Comparison of ENCODE assay signal across 10 cellular contexts in genomic region chr10:124532106-124532641, GRCh38.
DNase-seq lines count a peak whose midpoint lies in the region; ATAC-seq, FAIRE-seq and TF ChIP-seq lines count a peak whose summit lies in the region.
"Had no signal": no experiment of that assay in that cellular context is flagged by ENCODE, and none has a peak within 500 bp of the region (broad histone marks: within the 10 kb centered on the region; RNA-seq: fewer than 3 reads in every experiment).

No MANE protein-coding gene starts in this region.

- no peaks in the 10 kb centered on the region for H3K9me3 Mint-ChIP-seq in stimulated activated naive CD8-positive, alpha-beta T cell treated with anti-CD3 and anti-CD28 coated beads, Interleukin-15, amount 100 ng/mL, for 72 hours
- H3K9me3 Mint-ChIP-seq: activated naive CD4-positive, alpha-beta T cell treated with anti-CD3 and anti-CD28 coated beads, Interleukin-2, amount 50 U/mL, for 72 hours had no signal

- H3K27me3 ChIP-seq in HepG2 (ENCODE audit: control insufficient read depth in 1 of 2, insufficient read depth in 2 of 2, low read length in 2 of 2), result no peaks in the 10 kb centered on the region
- H3K27me3 ChIP-seq in right lobe of liver, result no peaks in the 10 kb centered on the region
- H3K27me3 ChIP-seq in OCI-LY1 (ENCODE audit: insufficient read depth, low read length), result no peaks in the 10 kb centered on the region
- no peaks in the 10 kb centered on the region for H3K27me3 ChIP-seq in upper lobe of right lung
- no peaks in the 10 kb centered on the region for H3K27me3 ChIP-seq in vagina

- peak; percentile 39 for DNase-seq in HepG2 (ENCODE audit: low spot score)
- no peak for DNase-seq in right lobe of liver
- DNase-seq in fibroblast of pulmonary artery (ENCODE audit: low read depth), result peak; percentile 8
- DNase-seq in upper lobe of right lung, result no peak
- DNase-seq in AML-193 (lab: John Stamatoyannopoulos, UW), result no peak
- DNase-seq in vagina (ENCODE audit: extremely low spot score in 2 of 2), result no peak
- no peak for DNase-seq in stimulated activated naive CD8-positive, alpha-beta T cell treated with anti-CD3 and anti-CD28 coated beads, Interleukin-15, amount 100 ng/mL, for 72 hours
- DNase-seq: stimulated activated naive CD8-positive, alpha-beta T cell treated with anti-CD3 and anti-CD28 coated beads, Interleukin-15, Interleukin-2, amounts not matched to agents 100 U/mL and 50 U/mL, for 24 hours had no signal

- TF ChIP-seq RAD21 in HepG2 (CRISPR knock-in tag; IDR thresholded peaks at IDR 0.05), result no peak

- no peaks in the 10 kb centered on the region for H3K9me2 ChIP-seq in OCI-LY1 (ENCODE audit: low read depth, low read length)

- H3K4me2 ChIP-seq in HepG2 (ENCODE audit: low read depth, low read length) (no peak overlapping the region), OCI-LY1 (ENCODE audit: low read length) (no peak overlapping the region)

- ATAC-seq in HepG2 (peak; percentile 45), right lobe of liver (no peak), upper lobe of right lung (no peak)
- no peak for ATAC-seq in stimulated activated naive CD8-positive, alpha-beta T cell treated with anti-CD3 and anti-CD28 coated beads, Interleukin-15, amount 100 ng/mL, for 72 hours
- ATAC-seq: activated naive CD4-positive, alpha-beta T cell treated with anti-CD3 and anti-CD28 coated beads, Interleukin-2, amount 50 U/mL, for 72 hours; stimulated activated naive CD8-positive, alpha-beta T cell treated with anti-CD3 and anti-CD28 coated beads, Interleukin-15, Interleukin-2, amounts not matched to agents 100 U/mL and 50 U/mL, for 24 hours had no signal

- peak; percentile 49 for TF ChIP-seq CTCF in HepG2 (CRISPR knock-in tag; IDR thresholded peaks at IDR 0.05)
- no peak for TF ChIP-seq CTCF in right lobe of liver (IDR thresholded peaks at IDR 0.05)
- peak; percentile 60; the same call in 1 of the 2 replicates for TF ChIP-seq CTCF in OCI-LY1 (IDR thresholded peaks at IDR 0.05; ENCODE audit: low read length)
- TF ChIP-seq CTCF in fibroblast of pulmonary artery (IDR thresholded peaks at IDR 0.05; ENCODE audit: low read length, missing control alignments), result peak; percentile 47
- peak; percentile 10 for TF ChIP-seq CTCF in upper lobe of right lung (IDR thresholded peaks at IDR 0.05)
- TF ChIP-seq CTCF in vagina (IDR thresholded peaks at IDR 0.05), result no peak

- POLR2A ChIA-PET in HepG2 (lab: Yijun Ruan, JAX), result no interaction called here

- intact Hi-C loops in HepG2 (cut with micrococcal nuclease; ENCODE audit: unreplicated experiment) (no loop called here), right lobe of liver (cut with DNase I) (loop anchor here (5.0 to 10.0 kb wide), 3 partner anchors 93 to 293 kb away; partner anchors contain the start of gene FAM53B (in 1 of the 2)), upper lobe of right lung (cut with DNase I) (no loop called here), vagina (cut with DNase I) (loop anchor here (10.0 kb wide), 1 partner anchor 293 kb away; no protein-coding TSS in a partner anchor)

- H3K36me3 ChIP-seq in HepG2 (replicated peaks in 1 of 2; ENCODE audit: control insufficient read depth in 1 of 2, insufficient read depth in 2 of 2, low read length in 2 of 2) (no peaks in the 10 kb centered on the region), right lobe of liver (no peaks in the 10 kb centered on the region), OCI-LY1 (ENCODE audit: insufficient read depth, low read length) (no peaks in the 10 kb centered on the region), upper lobe of right lung (no peaks in the 10 kb centered on the region), vagina (no peaks in the 10 kb centered on the region)

- no peaks in the 10 kb centered on the region for H3F3A ChIP-seq in OCI-LY1 (ENCODE audit: insufficient read depth, low read length)

- no peak overlapping the region for H3K4me3 ChIP-seq in HepG2 (replicated peaks in 1 of 3; ENCODE audit: insufficient read depth in 1 of 3, low read depth in 2 of 3, low read length in 3 of 3)
- H3K4me3 ChIP-seq in right lobe of liver, result no peak overlapping the region
- no peak overlapping the region for H3K4me3 ChIP-seq in OCI-LY1 (ENCODE audit: low read depth, low read length, poor library complexity, severe bottlenecking)
- no peak overlapping the region for H3K4me3 ChIP-seq in fibroblast of pulmonary artery (replicated peaks; ENCODE audit: low read depth, low read length)
- no peak overlapping the region for H3K4me3 ChIP-seq in upper lobe of right lung
- H3K4me3 ChIP-seq in vagina, result no peak overlapping the region

- peaks cover 24% of the 10 kb centered on the region for H3K4me1 Mint-ChIP-seq in stimulated activated naive CD8-positive, alpha-beta T cell treated with anti-CD3 and anti-CD28 coated beads, Interleukin-15, amount 100 ng/mL, for 72 hours

- no peak for TF ChIP-seq EP300 in HepG2 (IDR thresholded peaks at IDR 0.05; ENCODE audit: low read depth in 2 of 2, low read length in 2 of 2)
- no peak for TF ChIP-seq EP300 in HepG2 (CRISPR knock-in tag; IDR thresholded peaks at IDR 0.05; ENCODE audit: borderline replicate concordance)

- peaks cover 32% of the 10 kb centered on the region for H3K4me1 ChIP-seq in HepG2 (ENCODE audit: insufficient read depth, low read length)
- H3K4me1 ChIP-seq in right lobe of liver, result no peaks in the 10 kb centered on the region
- peaks cover 46% of the 10 kb centered on the region for H3K4me1 ChIP-seq in OCI-LY1 (ENCODE audit: insufficient read depth, low read length, severe bottlenecking)
- H3K4me1 ChIP-seq in upper lobe of right lung, result peaks cover 5% of the 10 kb centered on the region
- peaks cover 10% of the 10 kb centered on the region for H3K4me1 ChIP-seq in vagina

- no peak overlapping the region for H3K27ac ChIP-seq in HepG2 (ENCODE audit: extremely low read length, insufficient read depth, low read length)
- H3K27ac ChIP-seq in right lobe of liver, result no peak overlapping the region
- no peak overlapping the region for H3K27ac ChIP-seq in OCI-LY1 (ENCODE audit: low read depth, low read length, poor library complexity, severe bottlenecking)
- no peak overlapping the region for H3K27ac ChIP-seq in upper lobe of right lung
- H3K27ac ChIP-seq in vagina, result no peak overlapping the region

- H3K4me3 Mint-ChIP-seq in stimulated activated naive CD8-positive, alpha-beta T cell treated with anti-CD3 and anti-CD28 coated beads, Interleukin-15, amount 100 ng/mL, for 72 hours, result no peak overlapping the region

- in situ Hi-C loops in HepG2 (cut with HindIII; ENCODE audit: extremely low pct_ligation_motif_present, low pct_unique_long_range_greater_than_20kb), result no loop called here

- H3K9ac ChIP-seq in HepG2 (ENCODE audit: insufficient read depth, low read depth, low read length) (no peak overlapping the region), OCI-LY1 (ENCODE audit: low read length) (no peak overlapping the region)

- peak; percentile 56 for FAIRE-seq in HepG2 (lab: Jason Lieb, UNC)

- H3K79me2 ChIP-seq in HepG2 (ENCODE audit: insufficient read depth, low read length) (no peaks in the 10 kb centered on the region), OCI-LY1 (ENCODE audit: insufficient read depth, low read length) (no peaks in the 10 kb centered on the region)

- no TSS peak for BruUV-seq in HepG2 (replicated peaks; lab: Mats Ljungman, UMichigan)

- H4K20me1 ChIP-seq in HepG2 (ENCODE audit: insufficient read depth, low read length), result no peaks in the 10 kb centered on the region
- H4K20me1 ChIP-seq in OCI-LY1 (ENCODE audit: insufficient read depth, low read length), result no peaks in the 10 kb centered on the region

- CTCF ChIA-PET in HepG2 (lab: Yijun Ruan, JAX; ENCODE audit: low intra/inter-chr PET ratio, low total read pairs), result interaction anchor here (0.8 to 3.4 kb wide), 2 partner anchors 34 to 213 kb away, joined by 3 to 19 read pairs; no protein-coding TSS in a partner anchor

- no peak overlapping the region for H3K27ac Mint-ChIP-seq in stimulated activated naive CD8-positive, alpha-beta T cell treated with anti-CD3 and anti-CD28 coated beads, Interleukin-15, amount 100 ng/mL, for 72 hours

- H2AFZ ChIP-seq in HepG2 (ENCODE audit: low read length) (no peak overlapping the region), OCI-LY1 (ENCODE audit: low read length) (no peak overlapping the region)

- TF ChIP-seq POLR2A in HepG2 (IDR thresholded peaks at IDR 0.05; ENCODE audit: insufficient read depth in 1 of 2, low read depth in 2 of 2, low read length in 2 of 2) (no peak), right lobe of liver (IDR thresholded peaks at IDR 0.05) (no peak), vagina (IDR thresholded peaks at IDR 0.05) (no peak)

- H3K27me3 Mint-ChIP-seq in stimulated activated naive CD8-positive, alpha-beta T cell treated with anti-CD3 and anti-CD28 coated beads, Interleukin-15, amount 100 ng/mL, for 72 hours, result peaks cover 8% of the 10 kb centered on the region

- H3K9me3 ChIP-seq in HepG2 (ENCODE audit: low read length) (no peaks in the 10 kb centered on the region), right lobe of liver (no peaks in the 10 kb centered on the region), OCI-LY1 (ENCODE audit: low read length) (no peaks in the 10 kb centered on the region), upper lobe of right lung (no peaks in the 10 kb centered on the region), vagina (no peaks in the 10 kb centered on the region)

- WGBS in HepG2 (ENCODE audit: low lambda C conversion rate), result 43% methylated on average over 11 of the region's 11 CpGs
- WGBS in right lobe of liver (ENCODE audit: insufficient coverage, low coverage, low lambda C conversion rate, missing lambda C conversion rate), result 82% methylated on average over 9 of the region's 11 CpGs

TF ChIP-seq in HepG2, 621 proteins besides CTCF, POLR2A, EP300 and RAD21 (continues in another document):
- TF ChIP-seq ZNF430 (CRISPR knock-in tag; IDR thresholded peaks at IDR 0.05), result no peak
- TF ChIP-seq ZNF782 (CRISPR knock-in tag; IDR thresholded peaks at IDR 0.05; ENCODE audit: borderline replicate concordance), result no peak
- TF ChIP-seq TEAD3 (CRISPR knock-in tag; optimal IDR thresholded peaks at IDR 0.05; ENCODE audit: borderline replicate concordance), result peak; percentile 56
- no peak for TF ChIP-seq IRF9 (CRISPR knock-in tag; IDR thresholded peaks at IDR 0.05; ENCODE audit: borderline replicate concordance)
- TF ChIP-seq FOXA1 (IDR thresholded peaks at IDR 0.05), result no peak
- TF ChIP-seq FOXA1 (CRISPR knock-in tag; IDR thresholded peaks at IDR 0.05), result 0 out of 2 replicates have a peak, but pooled peaks have one; percentile 7
- TF ChIP-seq ZNF674 (CRISPR knock-in tag; IDR thresholded peaks at IDR 0.05; ENCODE audit: low read depth), result no peak
- no peak for TF ChIP-seq PHB2 (IDR thresholded peaks at IDR 0.05; ENCODE audit: partially characterized antibody)

Comparison
In these comparisons a context has a peak if more than half of its experiments do, and no peak if none do; other contexts are left out.
1. DNase-seq: peak in HepG2 (single experiment) and fibroblast of pulmonary artery (single experiment); none in right lobe of liver (0 of 3), upper lobe of right lung (single experiment), AML-193 (0 of 2), vagina (0 of 2) and stimulated activated naive CD8-positive, alpha-beta T cell treated with anti-CD3 and anti-CD28 coated beads, Interleukin-15, amount 100 ng/mL, for 72 hours (0 of 2).
2. CTCF ChIP-seq: peak in HepG2 (single experiment), OCI-LY1 (single experiment), fibroblast of pulmonary artery (single experiment) and upper lobe of right lung (single experiment); none in right lobe of liver (0 of 4) and vagina (0 of 3).
3. intact Hi-C loops: an anchor here in right lobe of liver (5.0 to 10.0 kb wide) and vagina (10.0 kb wide); none called in HepG2 and upper lobe of right lung.